15 cellular contexts compared by ENCODE assay signal in the genomic region with DNA sequence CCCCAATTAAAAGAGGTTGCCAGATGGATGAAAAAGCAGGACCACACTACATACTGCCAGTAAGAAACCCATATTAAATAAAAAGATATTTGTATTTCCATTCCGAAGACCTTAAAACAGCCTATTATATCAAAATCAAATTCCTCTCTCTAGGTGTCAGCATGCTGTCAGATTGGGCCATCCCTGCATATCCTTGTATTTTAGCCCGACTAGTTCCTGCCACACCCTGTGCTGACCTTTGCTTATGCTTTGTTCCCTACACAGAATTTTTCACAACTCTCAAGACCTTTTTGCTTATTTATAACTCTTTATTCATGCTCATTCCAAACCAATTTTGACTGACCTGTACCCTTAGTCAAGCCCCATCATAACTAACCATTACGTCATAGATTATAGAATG. TPM values are rescaled to one million over a fixed set of nuclear protein-coding genes. Genes with fewer than 3 reads are reported as not detected.
DNase-seq lines count a peak whose midpoint lies in the region; ATAC-seq, FAIRE-seq and TF ChIP-seq lines count a peak whose summit lies in the region.
"Had no signal": no experiment of that assay in that cellular context is flagged by ENCODE, and none has a peak within 500 bp of the region (broad histone marks: within the 10 kb centered on the region; RNA-seq: fewer than 3 reads in every experiment).

No MANE protein-coding gene starts in this region.

- no peaks in the 10 kb centered on the region for H3K9me3 Mint-ChIP-seq in MCF 10A (ENCODE audit: unreplicated experiment)
- H3K9me3 Mint-ChIP-seq: CD8-positive, alpha-beta memory T cell; H9 had no signal

- H3K27me3 ChIP-seq in mammary epithelial cell (ENCODE audit: insufficient read depth, low read length) = no peaks in the 10 kb centered on the region
- H3K27me3 ChIP-seq in psoas muscle (ENCODE audit: insufficient read depth in 3 of 3, low read length in 2 of 3) = no peaks in the 10 kb centered on the region
- no peaks in the 10 kb centered on the region for H3K27me3 ChIP-seq in breast epithelium
- H3K27me3 ChIP-seq: BLaER1 had no signal

- no peak overlapping the region for H3K4me2 ChIP-seq in mammary epithelial cell (ENCODE audit: insufficient read depth, low read depth, low read length)
- H3K4me2 ChIP-seq: BLaER1 had no signal

- H3K9me3 ChIP-seq in mammary epithelial cell (replicated peaks; ENCODE audit: insufficient read depth, low read length) (no peaks in the 10 kb centered on the region), mucosa of descending colon (no peaks in the 10 kb centered on the region), psoas muscle (no peaks in the 10 kb centered on the region), breast epithelium (no peaks in the 10 kb centered on the region)
- H3K9me3 ChIP-seq: BLaER1 had no signal

- no peak overlapping the region for H3K27ac ChIP-seq in mammary epithelial cell (ENCODE audit: insufficient read depth, low read depth, low read length)
- H3K27ac ChIP-seq in psoas muscle = no peak overlapping the region
- H3K27ac ChIP-seq in breast epithelium = no peak overlapping the region
- H3K27ac ChIP-seq: 22Rv1, BLaER1 had no signal

- TF ChIP-seq POLR2A in breast epithelium (IDR thresholded peaks at IDR 0.05) = no peak

- 94% methylated on average over 3 of the region's 3 CpGs for WGBS in mammary epithelial cell (ENCODE audit: low coverage, missing lambda C conversion rate)
- WGBS in psoas muscle, 3 donors = 85 to 90% (median 90%) methylated on average over 3 of the region's 3 CpGs

- H3K36me3 Mint-ChIP-seq in MCF 10A (ENCODE audit: insufficient read depth, unreplicated experiment) = peaks cover 5% of the 10 kb centered on the region

- ATAC-seq in mucosa of descending colon (peak; percentile 97), psoas muscle (no peak), HG03460 (IDR thresholded peaks at IDR 0.05; ENCODE audit: unreplicated experiment) (no peak)

- H3K79me2 ChIP-seq in mammary epithelial cell (ENCODE audit: insufficient read depth, low read length) = peaks cover 41% of the 10 kb centered on the region

- no peaks in the 10 kb centered on the region for H4K20me1 ChIP-seq in mammary epithelial cell (ENCODE audit: insufficient read depth, low read length)

- TF ChIP-seq CTCF in MCF 10A (IDR thresholded peaks at IDR 0.05; ENCODE audit: unreplicated experiment) = no peak
- no peak for TF ChIP-seq CTCF in mammary epithelial cell (conservative IDR thresholded peaks at IDR 0.05 in 1 of 2, IDR thresholded peaks at IDR 0.05 in 1 of 2; ENCODE audit: extremely low read depth in 1 of 2, insufficient read depth in 1 of 2, low read depth in 1 of 2, low read length in 2 of 2)
- TF ChIP-seq CTCF in mucosa of descending colon (IDR thresholded peaks at IDR 0.05) = no peak
- TF ChIP-seq CTCF in psoas muscle (IDR thresholded peaks at IDR 0.05) = no peak
- TF ChIP-seq CTCF in breast epithelium (IDR thresholded peaks at IDR 0.05) = no peak

- H3K27ac Mint-ChIP-seq in MCF 10A (ENCODE audit: low read depth, unreplicated experiment) = no peak overlapping the region
- H3K27ac Mint-ChIP-seq: CD8-positive, alpha-beta memory T cell had no signal

- BruUV-seq in MCF 10A (replicated peaks; lab: Mats Ljungman, UMichigan) = no TSS peak
- BruUV-seq in mammary epithelial cell (replicated peaks; lab: Mats Ljungman, UMichigan) = no TSS peak

- POLR2A ChIA-PET in MCF 10A (lab: Yijun Ruan, JAX) = interaction anchor here (0.9 to 1.3 kb wide), 2 partner anchors 9 to 13 kb away, joined by 3 read pairs; no protein-coding TSS in a partner anchor

- H3K9ac ChIP-seq in mammary epithelial cell (ENCODE audit: insufficient read depth, low read length) = no peak overlapping the region
- H3K9ac ChIP-seq: BLaER1 had no signal

- in situ Hi-C loops in mammary epithelial cell (cut with MboI; ENCODE audit: low sequenced_read_pairs in 2 of 2) = no loop called here

- FAIRE-seq in colon (lab: Jason Lieb, UNC) = peak; percentile 31
- FAIRE-seq: HTR-8/SVneo had no signal

- DNase-seq in MCF 10A (ENCODE audit: unreplicated experiment) (peak; percentile 21), mammary epithelial cell (no peak), mucosa of descending colon (peak in 1 of 3 donors; percentile 66), DMS53 (lab: John Stamatoyannopoulos, UW) (no peak), psoas muscle (no peak), breast epithelium (ENCODE audit: low spot score in 2 of 2) (no peak)
- DNase-seq: AML-193; CD8-positive, alpha-beta memory T cell; GOT3; H9 had no signal

- no peak overlapping the region for H3K4me3 Mint-ChIP-seq in MCF 10A (ENCODE audit: unreplicated experiment)
- H3K4me3 Mint-ChIP-seq: CD8-positive, alpha-beta memory T cell; H9 had no signal

- no peak overlapping the region for H3K4me3 ChIP-seq in mammary epithelial cell (replicated peaks in 1 of 3; ENCODE audit: insufficient read depth in 1 of 3, low read depth in 2 of 3, low read length in 3 of 3)
- H3K4me3 ChIP-seq in mucosa of descending colon = no peak overlapping the region
- H3K4me3 ChIP-seq in psoas muscle = no peak overlapping the region
- H3K4me3 ChIP-seq in breast epithelium = no peak overlapping the region
- H3K4me3 ChIP-seq: BLaER1 had no signal

- H3K36me3 ChIP-seq in mammary epithelial cell (ENCODE audit: insufficient read depth, low read length) (no peaks in the 10 kb centered on the region), mucosa of descending colon (ENCODE audit: low read depth) (no peaks in the 10 kb centered on the region), psoas muscle (ENCODE audit: insufficient read depth in 1 of 2, low read depth in 1 of 2) (no peaks in the 10 kb centered on the region), breast epithelium (no peaks in the 10 kb centered on the region)

- intact Hi-C loops in MCF 10A (cut with micrococcal nuclease) = no loop called here
- intact Hi-C loops in mammary epithelial cell (cut with micrococcal nuclease) = no loop called here
- intact Hi-C loops in mucosa of descending colon (cut with DNase I, micrococcal nuclease) = no loop called here
- intact Hi-C loops in psoas muscle (cut with DNase I) = no loop called here
- intact Hi-C loops in breast epithelium (cut with DNase I; ENCODE audit: low total_unique reads) = no loop called here

- peaks cover 8% of the 10 kb centered on the region for H3K4me1 Mint-ChIP-seq in MCF 10A (ENCODE audit: insufficient read depth, unreplicated experiment)

- H3K4me1 ChIP-seq in mammary epithelial cell (ENCODE audit: insufficient read depth, low read length) (no peaks in the 10 kb centered on the region), mucosa of descending colon (ENCODE audit: low read depth) (peaks cover 7% of the 10 kb centered on the region), psoas muscle (no peaks in the 10 kb centered on the region), breast epithelium (no peaks in the 10 kb centered on the region)

- H2AFZ ChIP-seq in mammary epithelial cell (ENCODE audit: low read depth, low read length) = no peak overlapping the region

- dilution Hi-C loops in mammary epithelial cell (cut with HindIII; ENCODE audit: low sequenced_read_pairs) = no loop called here

- H3K27me3 Mint-ChIP-seq in MCF 10A (ENCODE audit: insufficient read depth, unreplicated experiment) = no peaks in the 10 kb centered on the region
- H3K27me3 Mint-ChIP-seq: CD8-positive, alpha-beta memory T cell had no signal

- CTCF ChIA-PET in MCF 10A (lab: Yijun Ruan, JAX) = no interaction called here
- CTCF ChIA-PET in mammary epithelial cell (lab: Charles Lee; ENCODE audit: low non-redundant PET) = no interaction called here

RNA-seq across cellular contexts. Expression of gene GSKIP, which starts 12.8 kb away (rescaled TPM):
- total RNA-seq in MCF 10A (2022) = 19.8 and 22.5 TPM in 2 replicates
- 10 to 100 TPM; 32.2 to 61.0 TPM for total RNA-seq in mammary epithelial cell
- 31.7 TPM for polyA plus RNA-seq in mammary epithelial cell
- 20.7 TPM for polyA minus RNA-seq in mammary epithelial cell
- total RNA-seq in mucosa of descending colon = 100 to 1,000 TPM in 2 of 3 donors, 10 to 100 TPM in 1; 81.3 to 143 (median 128) TPM
- total RNA-seq in psoas muscle = 1 to 10 TPM; 5.7 to 7.2 (median 6.6) TPM
- polyA plus RNA-seq in psoas muscle = 10 to 100 TPM in 2 of 3 donors, 1 to 10 TPM in 1; 7.8 to 19.7 (median 17.8) TPM
- total RNA-seq in breast epithelium = 10 to 100 TPM in 2 of 3 donors, 1 to 10 TPM in 1; 9.8 to 23.3 (median 14.4) TPM

RNA-seq across cellular contexts. Expression of gene ATG2B, which starts 13.0 kb away (rescaled TPM):
- 20.5 and 22.2 TPM in 2 replicates for total RNA-seq in MCF 10A (2022)
- 10 to 100 TPM; 15.6 to 21.8 TPM for total RNA-seq in mammary epithelial cell
- 5.6 TPM for polyA plus RNA-seq in mammary epithelial cell
- 31.3 TPM for polyA minus RNA-seq in mammary epithelial cell
- total RNA-seq in mucosa of descending colon = 10 to 100 TPM; 22.1 to 35.9 (median 24.2) TPM
- total RNA-seq in psoas muscle = 10 to 100 TPM; 12.6 to 21.5 (median 16.8) TPM
- 10 to 100 TPM in 1 of 3 donors, 1 to 10 TPM in 2; 2.7 to 12.3 (median 3.2) TPM for polyA plus RNA-seq in psoas muscle
- 10 to 100 TPM; 23.7 to 51.4 (median 42.0) TPM for total RNA-seq in breast epithelium

RNA-seq across cellular contexts. Expression of gene AK7, which starts 15.8 kb away (rescaled TPM):
- total RNA-seq in MCF 10A (2022) (0.21 and 0.52 TPM in 2 replicates), mammary epithelial cell (1 to 10 TPM in 1 of 2 donors, under 1 TPM in 1; 0.33 to 1.5 TPM), mucosa of descending colon (1 to 10 TPM; 3.0 to 5.6 (median 3.8) TPM), psoas muscle (under 1 TPM in 2 of 4 donors, not detected in 2; 0.25 to 0.46 TPM), breast epithelium (10 to 100 TPM in 1 of 3 donors, 1 to 10 TPM in 1, under 1 TPM in 1; 0.96 to 10.5 (median 4.5) TPM)
- polyA plus RNA-seq in mammary epithelial cell (0.15 TPM), psoas muscle (1 to 10 TPM in 1 of 3 donors, under 1 TPM in 2; 0.08 to 1.2 (median 0.25) TPM)
- not detected for polyA minus RNA-seq in mammary epithelial cell
- polyA plus RNA-seq: CD8-positive, alpha-beta memory T cell had no signal
